Comparison of ENCODE assay signal across 1 cellular context in the genomic region with DNA sequence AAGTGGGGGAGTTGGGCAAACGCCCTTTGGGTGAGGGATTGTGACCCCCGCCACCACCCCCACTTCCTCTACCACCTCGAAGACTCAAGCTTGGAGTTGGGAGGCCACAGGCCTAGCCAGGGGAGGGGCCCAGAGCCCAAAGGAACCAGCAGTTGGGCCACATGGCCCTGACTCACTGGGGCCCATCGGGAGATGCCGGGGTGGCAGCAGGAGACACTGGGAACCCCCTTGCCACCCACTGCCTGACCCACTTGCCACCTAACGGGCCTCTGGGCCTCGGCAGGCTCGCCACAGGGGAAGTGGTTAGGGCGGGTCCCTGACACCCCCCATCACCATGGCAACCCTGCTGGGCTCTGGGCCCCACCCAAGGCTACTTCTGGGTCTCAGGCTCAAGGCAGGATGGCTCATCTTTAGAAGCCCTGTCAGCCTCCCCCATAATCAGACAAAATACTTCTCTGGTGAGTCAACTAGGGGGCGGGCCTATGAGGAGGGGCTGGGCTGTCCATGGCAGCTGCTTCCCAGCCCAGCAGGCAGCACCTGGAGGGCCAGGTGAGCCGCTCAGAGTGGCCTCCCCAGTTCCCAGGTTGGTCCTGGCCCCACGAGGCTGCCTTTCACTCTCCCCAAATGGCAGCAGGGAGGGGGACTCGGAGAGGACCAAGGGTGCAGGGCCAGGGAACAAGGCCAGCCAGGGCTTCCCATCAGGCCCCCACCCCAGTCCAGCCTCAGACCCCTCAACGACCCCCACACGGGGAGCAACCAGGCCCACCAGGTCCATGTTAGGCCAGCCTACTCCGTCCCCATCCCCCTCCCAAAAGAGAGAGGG.
TF ChIP-seq lines count a peak whose summit lies in the region.

No MANE protein-coding gene starts in this region.

TF ChIP-seq in A549, 52 proteins besides CTCF, POLR2A, EP300 and RAD21 (continued from another document):
- TF ChIP-seq MAZ (IDR thresholded peaks at IDR 0.05; ENCODE audit: borderline replicate concordance, low read depth, low read length) (no peak), ESRRA (IDR thresholded peaks at IDR 0.05; ENCODE audit: borderline replicate concordance, low read length) (no peak), POLR2AphosphoS2 (conservative IDR thresholded peaks at IDR 0.05; ENCODE audit: low read length) (no peak), FOSB (CRISPR knock-in tag; IDR thresholded peaks at IDR 0.05) (no peak), HEYL (CRISPR knock-in tag; IDR thresholded peaks at IDR 0.05) (no peak), SREBF2 (IDR thresholded peaks at IDR 0.05) (no peak), MYC (IDR thresholded peaks at IDR 0.05; ENCODE audit: borderline replicate concordance, low read length) (peak; percentile 44; the same call in 1 of the 2 replicates), EHMT2 (IDR thresholded peaks at IDR 0.05; ENCODE audit: low read depth) (no peak), ZFP36 (IDR thresholded peaks at IDR 0.05; ENCODE audit: borderline replicate concordance, partially characterized antibody) (no peak), ZNF302 (CRISPR knock-in tag; IDR thresholded peaks at IDR 0.05) (no peak), KDM5A (IDR thresholded peaks at IDR 0.05) (no peak), PHF8 (IDR thresholded peaks at IDR 0.05; ENCODE audit: borderline replicate concordance, low read depth) (no peak), FOSL2 (IDR thresholded peaks at IDR 0.05) (no peak), FOSL2 (CRISPR knock-in tag; IDR thresholded peaks at IDR 0.05) (peak; percentile 79), HOXA7 (CRISPR knock-in tag; IDR thresholded peaks at IDR 0.05) (peak; percentile 49; the same call in 1 of the 2 replicates), CBX8 (IDR thresholded peaks at IDR 0.05) (no peak), RARB (CRISPR knock-in tag; IDR thresholded peaks at IDR 0.05) (no peak), HDAC2 (IDR thresholded peaks at IDR 0.05) (no peak), TFCP2L1 (CRISPR knock-in tag; IDR thresholded peaks at IDR 0.05) (no peak), HOXB5 (CRISPR knock-in tag; IDR thresholded peaks at IDR 0.05) (no peak), FOXS1 (CRISPR knock-in tag; IDR thresholded peaks at IDR 0.05) (no peak), CEBPB (IDR thresholded peaks at IDR 0.05) (no peak), BHLHE40 (IDR thresholded peaks at IDR 0.05; ENCODE audit: low read depth, low read length) (no peak)
- TF ChIP-seq, protein P1, sequence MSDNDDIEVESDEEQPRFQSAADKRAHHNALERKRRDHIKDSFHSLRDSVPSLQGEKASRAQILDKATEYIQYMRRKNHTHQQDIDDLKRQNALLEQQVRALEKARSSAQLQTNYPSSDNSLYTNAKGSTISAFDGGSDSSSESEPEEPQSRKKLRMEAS (IDR thresholded peaks at IDR 0.05) = peak; percentile 35
- TF ChIP-seq, protein P2, sequence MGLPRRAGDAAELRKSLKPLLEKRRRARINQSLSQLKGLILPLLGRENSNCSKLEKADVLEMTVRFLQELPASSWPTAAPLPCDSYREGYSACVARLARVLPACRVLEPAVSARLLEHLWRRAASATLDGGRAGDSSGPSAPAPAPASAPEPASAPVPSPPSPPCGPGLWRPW (IDR thresholded peaks at IDR 0.05) = no peak
- TF ChIP-seq, protein P3, sequence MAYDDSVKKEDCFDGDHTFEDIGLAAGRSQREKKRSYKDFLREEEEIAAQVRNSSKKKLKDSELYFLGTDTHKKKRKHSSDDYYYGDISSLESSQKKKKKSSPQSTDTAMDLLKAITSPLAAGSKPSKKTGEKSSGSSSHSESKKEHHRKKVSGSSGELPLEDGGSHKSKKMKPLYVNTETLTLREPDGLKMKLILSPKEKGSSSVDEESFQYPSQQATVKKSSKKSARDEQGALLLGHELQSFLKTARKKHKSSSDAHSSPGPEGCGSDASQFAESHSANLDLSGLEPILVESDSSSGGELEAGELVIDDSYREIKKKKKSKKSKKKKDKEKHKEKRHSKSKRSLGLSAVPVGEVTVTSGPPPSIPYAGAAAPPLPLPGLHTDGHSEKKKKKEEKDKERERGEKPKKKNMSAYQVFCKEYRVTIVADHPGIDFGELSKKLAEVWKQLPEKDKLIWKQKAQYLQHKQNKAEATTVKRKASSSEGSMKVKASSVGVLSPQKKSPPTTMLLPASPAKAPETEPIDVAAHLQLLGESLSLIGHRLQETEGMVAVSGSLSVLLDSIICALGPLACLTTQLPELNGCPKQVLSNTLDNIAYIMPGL (CRISPR knock-in tag; IDR thresholded peaks at IDR 0.05; ENCODE audit: borderline replicate concordance) = no peak
- TF ChIP-seq, protein P4, sequence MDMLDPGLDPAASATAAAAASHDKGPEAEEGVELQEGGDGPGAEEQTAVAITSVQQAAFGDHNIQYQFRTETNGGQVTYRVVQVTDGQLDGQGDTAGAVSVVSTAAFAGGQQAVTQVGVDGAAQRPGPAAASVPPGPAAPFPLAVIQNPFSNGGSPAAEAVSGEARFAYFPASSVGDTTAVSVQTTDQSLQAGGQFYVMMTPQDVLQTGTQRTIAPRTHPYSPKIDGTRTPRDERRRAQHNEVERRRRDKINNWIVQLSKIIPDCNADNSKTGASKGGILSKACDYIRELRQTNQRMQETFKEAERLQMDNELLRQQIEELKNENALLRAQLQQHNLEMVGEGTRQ (IDR thresholded peaks at IDR 0.05) = no peak
- TF ChIP-seq, protein P5, sequence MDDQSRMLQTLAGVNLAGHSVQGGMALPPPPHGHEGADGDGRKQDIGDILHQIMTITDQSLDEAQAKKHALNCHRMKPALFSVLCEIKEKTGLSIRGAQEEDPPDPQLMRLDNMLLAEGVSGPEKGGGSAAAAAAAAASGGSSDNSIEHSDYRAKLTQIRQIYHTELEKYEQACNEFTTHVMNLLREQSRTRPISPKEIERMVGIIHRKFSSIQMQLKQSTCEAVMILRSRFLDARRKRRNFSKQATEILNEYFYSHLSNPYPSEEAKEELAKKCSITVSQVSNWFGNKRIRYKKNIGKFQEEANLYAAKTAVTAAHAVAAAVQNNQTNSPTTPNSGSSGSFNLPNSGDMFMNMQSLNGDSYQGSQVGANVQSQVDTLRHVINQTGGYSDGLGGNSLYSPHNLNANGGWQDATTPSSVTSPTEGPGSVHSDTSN (IDR thresholded peaks at IDR 0.05) = no peak
- TF ChIP-seq, protein P6, sequence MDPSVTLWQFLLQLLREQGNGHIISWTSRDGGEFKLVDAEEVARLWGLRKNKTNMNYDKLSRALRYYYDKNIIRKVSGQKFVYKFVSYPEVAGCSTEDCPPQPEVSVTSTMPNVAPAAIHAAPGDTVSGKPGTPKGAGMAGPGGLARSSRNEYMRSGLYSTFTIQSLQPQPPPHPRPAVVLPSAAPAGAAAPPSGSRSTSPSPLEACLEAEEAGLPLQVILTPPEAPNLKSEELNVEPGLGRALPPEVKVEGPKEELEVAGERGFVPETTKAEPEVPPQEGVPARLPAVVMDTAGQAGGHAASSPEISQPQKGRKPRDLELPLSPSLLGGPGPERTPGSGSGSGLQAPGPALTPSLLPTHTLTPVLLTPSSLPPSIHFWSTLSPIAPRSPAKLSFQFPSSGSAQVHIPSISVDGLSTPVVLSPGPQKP (IDR thresholded peaks at IDR 0.05; ENCODE audit: low read depth, low read length) = no peak
- TF ChIP-seq, protein P7, sequence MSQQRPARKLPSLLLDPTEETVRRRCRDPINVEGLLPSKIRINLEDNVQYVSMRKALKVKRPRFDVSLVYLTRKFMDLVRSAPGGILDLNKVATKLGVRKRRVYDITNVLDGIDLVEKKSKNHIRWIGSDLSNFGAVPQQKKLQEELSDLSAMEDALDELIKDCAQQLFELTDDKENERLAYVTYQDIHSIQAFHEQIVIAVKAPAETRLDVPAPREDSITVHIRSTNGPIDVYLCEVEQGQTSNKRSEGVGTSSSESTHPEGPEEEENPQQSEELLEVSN (IDR thresholded peaks at IDR 0.05; ENCODE audit: borderline replicate concordance, low read depth) = no peak
